In the genomic region with DNA sequence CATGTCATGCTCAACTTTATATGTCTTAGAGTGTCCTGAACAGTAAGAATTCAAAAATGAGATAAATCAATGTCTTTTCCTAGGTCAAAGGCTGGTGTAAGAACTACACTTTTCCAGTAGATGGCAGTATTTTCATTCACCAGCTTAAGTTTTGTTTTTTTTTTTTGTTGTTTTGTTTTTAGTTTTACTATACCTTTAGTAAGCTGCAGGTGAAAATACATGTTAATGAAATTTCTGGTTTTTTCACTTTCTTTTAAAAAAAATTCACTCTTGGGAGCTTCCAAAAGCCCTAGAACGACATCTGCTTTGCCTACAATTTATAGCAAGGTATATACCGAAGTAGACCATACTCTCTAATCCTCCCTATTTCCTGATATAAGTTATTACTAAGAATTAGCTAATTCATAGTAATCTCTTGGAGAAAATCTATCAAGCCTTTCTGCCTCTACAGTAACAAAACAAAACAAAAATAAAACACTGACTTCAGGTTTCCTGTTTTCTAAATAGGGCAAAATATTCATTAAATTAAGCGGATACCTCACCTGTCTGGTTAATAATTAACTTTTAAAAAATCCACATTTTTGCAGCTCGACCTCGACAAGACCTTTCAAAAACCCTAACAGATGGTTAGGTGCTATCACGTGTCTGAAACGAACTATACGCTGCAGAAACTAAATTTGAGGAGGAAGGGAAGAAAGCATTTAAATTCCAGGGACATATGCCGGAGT, we compare ENCODE assay signal across 8 cellular contexts. TPM values are rescaled to one million over a fixed set of nuclear protein-coding genes. Genes with fewer than 3 reads are reported as not detected.
DNase-seq lines count a peak whose midpoint lies in the region; TF ChIP-seq lines count a peak whose summit lies in the region.

No MANE protein-coding gene starts in this region.

- no peak overlapping the region for H3K4me3 ChIP-seq in GM12875 (ENCODE audit: low read depth, low read length)
- peak overlapping the region; percentile 54 to 79 (median 64) for H3K4me3 ChIP-seq in liver (ENCODE audit: low read depth in 1 of 3, low read length in 3 of 3)
- peak overlapping the region in 3 of 4 donors; percentile 51 to 77 (median 71) for H3K4me3 ChIP-seq in transverse colon

- TF ChIP-seq CTCF in GM12875 (IDR thresholded peaks at IDR 0.05; ENCODE audit: borderline replicate concordance, insufficient read depth, low read depth, low read length) (peak; percentile 34; the same call in 1 of the 2 replicates), liver (IDR thresholded peaks at IDR 0.05; ENCODE audit: low read depth, low read length, missing input control) (peak; percentile 87), transverse colon (IDR thresholded peaks at IDR 0.05) (peak; percentile 86 to 96 (median 90))

- H3K27ac ChIP-seq in liver (ENCODE audit: low read depth in 1 of 2, low read length in 2 of 2) (peak overlapping the region; percentile 98), transverse colon (peak overlapping the region; percentile 97 to 99 (median 98))

- intact Hi-C loops in transverse colon (cut with DNase I; ENCODE audit: low total_unique reads), result no loop called here

- H3K9me3 ChIP-seq in liver (ENCODE audit: control insufficient read depth in 4 of 4, low read length in 3 of 4) (no peaks in the 10 kb centered on the region), transverse colon (no peaks in the 10 kb centered on the region)

- peak overlapping the region; percentile 70 to 96 for H3K9ac ChIP-seq in liver (ENCODE audit: low read depth in 1 of 2, low read length in 2 of 2)

- TF ChIP-seq RAD21 in liver (IDR thresholded peaks at IDR 0.05), result peak; percentile 91 to 93

- H3K27me3 ChIP-seq in liver (ENCODE audit: control insufficient read depth in 4 of 4, insufficient read depth in 4 of 4, low read length in 3 of 4) (no peaks in the 10 kb centered on the region), transverse colon (no peaks in the 10 kb centered on the region)

- in situ Hi-C loops in T47D (cut with HindIII; ENCODE audit: low pct_unique_long_range_greater_than_20kb, low sequenced_read_pairs) (no loop called here), transverse colon (cut with MboI; ENCODE audit: low pct_ligation_motif_present in 1 of 4, low pct_unique_long_range_greater_than_20kb in 1 of 4, low sequenced_read_pairs in 3 of 4) (no loop called here)

- peak; percentile 29 for DNase-seq in Ammon's horn (ENCODE audit: low spot score)
- DNase-seq in NCI-H2227 treated with DMSO at 0.1 percent for 48 hours (lab: John Stamatoyannopoulos, UW), result peak; percentile 61
- DNase-seq in T47D (ENCODE audit: low read depth in 1 of 2, low spot score in 1 of 2), result peak; percentile 24 to 58
- no peak for DNase-seq in transverse colon
- DNase-seq in SKM-1 (lab: John Stamatoyannopoulos, UW; ENCODE audit: unreplicated experiment), result no peak
- DNase-seq in stimulated activated CD4-positive, alpha-beta T cell treated with anti-CD3 and anti-CD28 coated beads, Interleukin-2, amount 100 ng/mL, for 24 hours, result no peak

- no peak for TF ChIP-seq EP300 in transverse colon (IDR thresholded peaks at IDR 0.05; ENCODE audit: low read depth)

- no peak for TF ChIP-seq POLR2A in transverse colon (IDR thresholded peaks at IDR 0.05)

- WGBS in liver, result 2% methylated on average over 9 of the region's 9 CpGs
- 5% methylated on average over 9 of the region's 9 CpGs for WGBS in transverse colon (ENCODE audit: low coverage in 1 of 2), 2 donors

- no peaks in the 10 kb centered on the region for H3K36me3 ChIP-seq in liver (ENCODE audit: control insufficient read depth in 4 of 4, insufficient read depth in 3 of 4, low read depth in 1 of 4, low read length in 3 of 4)
- no peaks in the 10 kb centered on the region for H3K36me3 ChIP-seq in transverse colon

- peaks cover 0 to 20% (median 11%) of the 10 kb centered on the region in 4 donors for H3K4me1 ChIP-seq in liver (ENCODE audit: control insufficient read depth in 4 of 4, insufficient read depth in 4 of 4, low read length in 3 of 4)
- H3K4me1 ChIP-seq in transverse colon, result peaks cover 0 to 22% (median 13%) of the 10 kb centered on the region in 4 donors

TF ChIP-seq in liver, 16 proteins besides CTCF, POLR2A, EP300 and RAD21:
- TF ChIP-seq RXRA (IDR thresholded peaks at IDR 0.05), result peak in 1 of 2 donors; percentile 2
- no peak for TF ChIP-seq YY1 (IDR thresholded peaks at IDR 0.05)

RNA-seq across cellular contexts. Expression of gene SAMD4A, which starts 2.7 kb away (rescaled TPM):
- total RNA-seq in liver, result 10 to 100 TPM in 1 of 2 donors, 1 to 10 TPM in 1; 4.3 to 17.8 TPM
- polyA plus RNA-seq in liver, result 10 to 100 TPM in 1 of 2 donors, 1 to 10 TPM in 1; 5.1 to 11.2 TPM
- 10 to 100 TPM; 15.3 to 40.2 (median 22.3) TPM for total RNA-seq in transverse colon

RNA-seq across cellular contexts. Expression of gene CGRRF1, which starts 54.5 kb away (rescaled TPM):
- total RNA-seq in liver (1 to 10 TPM; 4.9 to 5.2 TPM), transverse colon (10 to 100 TPM in 3 of 4 donors, 1 to 10 TPM in 1; 2.6 to 46.8 (median 18.0) TPM)
- 10 to 100 TPM in 1 of 2 donors, 1 to 10 TPM in 1; 4.6 to 11.2 TPM for polyA plus RNA-seq in liver

Comparison
In these comparisons a context has a peak if more than half of its experiments do, and no peak if none do; other contexts are left out.
1. DNase-seq: peak in Ammon's horn (single experiment), NCI-H2227 treated with DMSO at 0.1 percent for 48 hours (single experiment) and T47D (2 of 2); none in transverse colon (single experiment), SKM-1 (single experiment) and stimulated activated CD4-positive, alpha-beta T cell treated with anti-CD3 and anti-CD28 coated beads, Interleukin-2, amount 100 ng/mL, for 24 hours (0 of 2).
2. CTCF ChIP-seq: peak in every context shown above with its lines; median percentile 90 in transverse colon; 87 in liver; 34 in GM12875.